Comparison of ENCODE assay signal across 32 cellular contexts in genomic region chr3:6929918-6930317, GRCh38.
"Had no signal": no experiment of that assay in that cellular context is flagged by ENCODE, and none has a peak within 500 bp of the region (broad histone marks: within the 10 kb centered on the region; RNA-seq: fewer than 3 reads in every experiment).

No MANE protein-coding gene starts in this region.

- H3K9ac ChIP-seq: KMS-11 had no signal

- H3K4me3 ChIP-seq: PC-9, SJCRH30, SK-N-MC had no signal

- DNase-seq: Karpas-422, KBM-7, MM.1S, MV-4-11, NCI-H1092, NCI-H1105, NCI-H1417 treated with DMSO at 0.1 percent for 48 hours, NCI-H1436 treated with DMSO at 0.1 percent for 48 hours, NCI-H1694 treated with DMSO at 0.1 percent for 48 hours, NCI-H187 treated with DMSO at 0.1 percent for 48 hours, NCI-H2029, NCI-H2081, NCI-H2171 treated with DMSO at 0.1 percent for 48 hours, NCI-H2227 treated with DMSO at 0.1 percent for 48 hours, NCI-H345, NCI-H446, NCI-H510A treated with DMSO at 0.1 percent for 48 hours, NCI-H524 treated with DMSO at 0.1 percent for 48 hours, NCI-H526 treated with DMSO at 0.1 percent for 48 hours, NCI-H748 treated with DMSO at 0.1 percent for 48 hours, NCI-H82, PC-9, SHP77, SIG-M5, SJCRH30 had no signal

- H3K27ac ChIP-seq: KMS-11, PC-9, RWPE1, SJCRH30, SK-N-MC had no signal

- H3K27me3 ChIP-seq: SJCRH30 had no signal

- FAIRE-seq: RCC 7860 had no signal

- H2AFZ ChIP-seq: PC-9 had no signal

- H3K9me3 ChIP-seq: SJCRH30 had no signal

- H3K4me2 ChIP-seq: KMS-11, PC-9 had no signal

- H3K4me1 ChIP-seq: SJCRH30 had no signal

- H3K36me3 ChIP-seq: SJCRH30 had no signal

- ATAC-seq: Panc1, Right ventricle myocardium inferior, SK-N-SH treated with all-trans-retinoic acid at 6 μM for 48 hours had no signal
